8 cellular contexts compared by ENCODE assay signal in the genomic region with DNA sequence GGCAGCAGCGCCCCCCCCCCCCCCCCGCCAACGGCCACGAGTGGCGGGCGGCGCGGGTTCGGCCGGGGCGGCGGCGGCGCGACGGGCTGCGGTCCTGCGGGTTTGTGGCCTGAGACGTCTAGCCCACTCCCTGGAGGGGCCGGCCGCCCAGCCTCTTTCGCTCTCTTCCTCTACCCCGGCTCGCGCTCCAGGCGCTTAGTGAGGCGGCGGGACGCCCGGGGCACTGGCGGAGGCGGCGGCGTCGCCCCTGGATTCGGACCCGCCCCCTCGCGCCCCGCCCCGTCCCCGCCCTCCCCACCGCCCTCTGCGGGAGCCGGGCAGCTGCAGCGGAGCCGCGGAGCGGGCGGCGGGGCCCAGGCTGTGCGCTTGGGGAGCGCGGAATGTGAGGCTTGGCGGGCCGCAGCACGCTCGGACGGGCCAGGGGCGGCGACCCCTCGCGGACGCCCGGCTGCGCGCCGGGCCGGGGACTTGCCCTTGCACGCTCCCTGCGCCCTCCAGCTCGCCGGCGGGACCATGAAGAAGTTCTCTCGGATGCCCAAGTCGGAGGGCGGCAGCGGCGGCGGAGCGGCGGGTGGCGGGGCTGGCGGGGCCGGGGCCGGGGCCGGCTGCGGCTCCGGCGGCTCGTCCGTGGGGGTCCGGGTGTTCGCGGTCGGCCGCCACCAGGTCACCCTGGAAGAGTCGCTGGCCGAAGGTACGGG. TPM values are rescaled to one million over a fixed set of nuclear protein-coding genes. Genes with fewer than 3 reads are reported as not detected.
DNase-seq lines count a peak whose midpoint lies in the region; ATAC-seq and TF ChIP-seq lines count a peak whose summit lies in the region.

Gene BMP2K (plus strand): TSS at position 320 of the 698 bp plus-strand sequence. CDS start 194 bp downstream, at position 514.

- peak; percentile 33 for ATAC-seq in GM18873 (IDR thresholded peaks at IDR 0.05; ENCODE audit: low FRiP score, unreplicated experiment)
- ATAC-seq in HG03108 (IDR thresholded peaks at IDR 0.05; ENCODE audit: unreplicated experiment): peak; percentile 68

- POLR2A ChIA-PET in BJ (lab: Charles Lee): interaction anchor here (0.6 to 0.7 kb wide), 9 partner anchors 25 to 1482 kb away, joined by 3 to 13 read pairs (median 6); no protein-coding TSS in a partner anchor

- 0% methylated on average over 3 to 98 of the region's 100 CpGs for WGBS in endodermal cell (ENCODE audit: insufficient coverage in 1 of 2, insufficient read length in 1 of 2), 2 experiments

- H3K9me3 Mint-ChIP-seq in endodermal cell (no peaks in the 10 kb centered on the region), mesothelial cell of epicardium (no peaks in the 10 kb centered on the region)

- TF ChIP-seq CTCF in BJ (IDR thresholded peaks at IDR 0.05; ENCODE audit: insufficient read depth, low read depth, low read length): no peak
- TF ChIP-seq CTCF in endodermal cell (conservative IDR thresholded peaks at IDR 0.05): peak; percentile 51
- TF ChIP-seq CTCF in mesothelial cell of epicardium (IDR thresholded peaks at IDR 0.05; ENCODE audit: unreplicated experiment): no peak

- DNase-seq in BJ (ENCODE audit: low read depth): no peak
- peak; percentile 73 for DNase-seq in NCI-H774 (lab: John Stamatoyannopoulos, UW)
- peak; percentile 35 for DNase-seq in activated CD8-positive, alpha-beta memory T cell treated with anti-CD3 and anti-CD28 coated beads, Interleukin-2, amount 50 U/mL, for 1 hour (ENCODE audit: extremely low read depth)
- DNase-seq in endodermal cell: peak; percentile 95
- DNase-seq in mesothelial cell of epicardium (ENCODE audit: low spot score in 2 of 2, unreplicated experiment in 2 of 2): peak; percentile 79 to 85
- DNase-seq in stimulated activated CD8-positive, alpha-beta memory T cell treated with anti-CD3 and anti-CD28 coated beads, Interleukin-15, amount 100 ng/mL, for 48 hours (ENCODE audit: low read depth in 2 of 2): peak; percentile 66 to 69

- H3K36me3 Mint-ChIP-seq in endodermal cell (ENCODE audit: low read depth) (no peaks in the 10 kb centered on the region), mesothelial cell of epicardium (no peaks in the 10 kb centered on the region)

- H3K4me1 ChIP-seq in endodermal cell (ENCODE audit: control insufficient read depth, insufficient read depth, low read length): peaks cover 5% of the 10 kb centered on the region

- H3K4me1 Mint-ChIP-seq in endodermal cell (peaks cover 2% of the 10 kb centered on the region), mesothelial cell of epicardium (peaks cover 12% of the 10 kb centered on the region)

- no peaks in the 10 kb centered on the region for H3K36me3 ChIP-seq in BJ (ENCODE audit: control insufficient read depth, insufficient read depth, low read length)
- H3K36me3 ChIP-seq in endodermal cell (ENCODE audit: control insufficient read depth, insufficient read depth, low read length): no peaks in the 10 kb centered on the region

- CTCF ChIA-PET in BJ (lab: Yijun Ruan, JAX): interaction anchor here (1.0 to 1.7 kb wide), 2 partner anchors 25 to 125 kb away, joined by 3 to 6 read pairs; no protein-coding TSS in a partner anchor

- peak within 1 kb of the TSS; percentile 95 for H3K27ac ChIP-seq in endodermal cell (ENCODE audit: low read depth, low read length)

- peak within 1 kb of the TSS; percentile 59 for H3K4me3 ChIP-seq in BJ (ENCODE audit: low read depth, low read length)
- peak within 1 kb of the TSS; percentile 95 for H3K4me3 ChIP-seq in endodermal cell (ENCODE audit: low read length)

- H3K27me3 Mint-ChIP-seq in endodermal cell (ENCODE audit: insufficient read depth) (no peaks in the 10 kb centered on the region), mesothelial cell of epicardium (ENCODE audit: low read depth) (no peaks in the 10 kb centered on the region)

- H3K4me3 Mint-ChIP-seq in endodermal cell (no peak within 1 kb of the TSS), mesothelial cell of epicardium (peak within 1 kb of the TSS; percentile 91)

- H3K9ac ChIP-seq in endodermal cell (ENCODE audit: extremely low read depth, low read length, poor library complexity, severe bottlenecking): peak within 1 kb of the TSS; percentile 87

- H3K27me3 ChIP-seq in BJ (ENCODE audit: control insufficient read depth, insufficient read depth, low read length): no peaks in the 10 kb centered on the region
- H3K27me3 ChIP-seq in endodermal cell (ENCODE audit: control insufficient read depth, insufficient read depth, low read length, poor library complexity, severe bottlenecking): no peaks in the 10 kb centered on the region

- no peaks in the 10 kb centered on the region for H3K9me3 ChIP-seq in endodermal cell (ENCODE audit: control insufficient read depth, low read length)

- H3K27ac Mint-ChIP-seq in endodermal cell (peak within 1 kb of the TSS; percentile 98), mesothelial cell of epicardium (peak within 1 kb of the TSS; percentile 99)

RNA-seq across cellular contexts. Expression of gene BMP2K, which starts in this region (rescaled TPM):
- 19.3 and 37.2 TPM in 2 replicates for polyA plus RNA-seq in BJ (2011; rRNA removed)
- 36.9 and 38.7 TPM in 2 replicates for polyA minus RNA-seq in BJ (2011; rRNA and poly(A)+ RNA removed)
- total RNA-seq in endodermal cell (10 to 100 TPM; 39.4 to 49.1 TPM), mesothelial cell of epicardium (22.2 to 23.2 TPM (median 22.3 TPM) in 3 replicates)
- 22.3 TPM for polyA plus RNA-seq in endodermal cell (2013, experiment 1 of 2)
- polyA plus RNA-seq in endodermal cell (2013, experiment 2 of 2): 19.3 TPM
